14 cellular contexts compared by ENCODE assay signal in genomic region chr12:76848132-76848531, GRCh38.
"Had no signal": no experiment of that assay in that cellular context is flagged by ENCODE, and none has a peak within 500 bp of the region (broad histone marks: within the 10 kb centered on the region; RNA-seq: fewer than 3 reads in every experiment).

No MANE protein-coding gene starts in this region.

- H3K27me3 ChIP-seq: neutrophil, pancreas, right lobe of liver, suprapubic skin had no signal

- ATAC-seq: left ventricle myocardium superior; lower lobe of right lung; natural killer cell; pancreas; stimulated activated naive B cell treated with anti-CD40 and anti-IgM and Interleukin-4, amounts not matched to agents 10 μg/mL and 1 μg/mL and 100 μg/mL, for 72 hours had no signal

- H3K4me1 ChIP-seq: lower lobe of right lung, pancreas, suprapubic skin had no signal

- H3K4me3 ChIP-seq: coronary artery, lower lobe of right lung, pancreas, right lobe of liver, suprapubic skin had no signal

- DNase-seq: dermis blood vessel endothelial cell; effector memory CD4-positive, alpha-beta T cell; left ventricle myocardium superior; lower lobe of right lung; natural killer cell; pancreas; right lobe of liver; small intestine; stimulated activated CD4-positive, alpha-beta T cell treated with anti-CD3 and anti-CD28 coated beads, Interleukin-15, amount 100 ng/mL, for 24 hours; stimulated activated CD4-positive, alpha-beta T cell treated with anti-CD3 and anti-CD28 coated beads, Interleukin-2, amount 100 ng/mL, for 48 hours; stimulated activated naive B cell treated with anti-CD40 and anti-IgM and Interleukin-4, amounts not matched to agents 10 μg/mL and 1 μg/mL and 100 μg/mL, for 72 hours had no signal

- H3K27ac ChIP-seq: coronary artery, lower lobe of right lung, neutrophil, pancreas, right lobe of liver, suprapubic skin had no signal

- H3K9me3 ChIP-seq: lower lobe of right lung, neutrophil, pancreas, right lobe of liver, suprapubic skin had no signal
